ENCODE assay signal across 3 cellular contexts in genomic region chr15:89770041-89770440, GRCh38.
TF ChIP-seq lines count a peak whose summit lies in the region.

No MANE protein-coding gene starts in this region.

TF ChIP-seq in endothelial cell of umbilical vein, 7 proteins besides CTCF, POLR2A, EP300 and RAD21:
- TF ChIP-seq JUN (IDR thresholded peaks at IDR 0.05; ENCODE audit: borderline replicate concordance, insufficient read depth, insufficient read length, low read depth) (no peak), EZH2 (IDR thresholded peaks at IDR 0.05; ENCODE audit: borderline replicate concordance, low read depth, low read length, severe bottlenecking) (no peak), GATA2 (IDR thresholded peaks at IDR 0.05; ENCODE audit: insufficient read depth, insufficient read length, low read depth, low read length) (peak; percentile 68), FOS (IDR thresholded peaks at IDR 0.05; ENCODE audit: borderline replicate concordance, insufficient read depth, low read length) (peak; percentile 9)

TF ChIP-seq in HEK293T, 16 proteins besides CTCF, POLR2A, EP300 and RAD21:
- TF ChIP-seq L3MBTL2 (conservative IDR thresholded peaks at IDR 0.05) = no peak
- TF ChIP-seq FOXA1 (IDR thresholded peaks at IDR 0.05) = no peak
- no peak for TF ChIP-seq FOXK2 (IDR thresholded peaks at IDR 0.05)
- TF ChIP-seq HDGF (IDR thresholded peaks at IDR 0.05; ENCODE audit: borderline replicate concordance) = no peak
- TF ChIP-seq TARDBP (IDR thresholded peaks at IDR 0.05) = no peak
- TF ChIP-seq ZNF384 (IDR thresholded peaks at IDR 0.05) = no peak
- no peak for TF ChIP-seq SP1 (IDR thresholded peaks at IDR 0.05)
- TF ChIP-seq LEF1 (IDR thresholded peaks at IDR 0.05; ENCODE audit: borderline replicate concordance) = no peak
- TF ChIP-seq PKNOX1 (IDR thresholded peaks at IDR 0.05) = no peak
- no peak for TF ChIP-seq NFRKB (IDR thresholded peaks at IDR 0.05)
- no peak for TF ChIP-seq BHLHE40 (IDR thresholded peaks at IDR 0.05; ENCODE audit: borderline replicate concordance)
- TF ChIP-seq CTBP1 (IDR thresholded peaks at IDR 0.05; ENCODE audit: borderline replicate concordance) = no peak
- no peak for TF ChIP-seq ARNT (IDR thresholded peaks at IDR 0.05)
- no peak for TF ChIP-seq SUZ12 (IDR thresholded peaks at IDR 0.05)
- no peak for TF ChIP-seq FOXM1 (IDR thresholded peaks at IDR 0.05; ENCODE audit: borderline replicate concordance)
- TF ChIP-seq ELF4 (IDR thresholded peaks at IDR 0.05) = no peak

TF ChIP-seq in HepG2, 621 proteins besides CTCF, POLR2A, EP300 and RAD21:
- TF ChIP-seq ZMYM2 (CRISPR knock-in tag; IDR thresholded peaks at IDR 0.05) = no peak
- no peak for TF ChIP-seq REL (CRISPR knock-in tag; conservative IDR thresholded peaks at IDR 0.05)
- TF ChIP-seq SOX13 (IDR thresholded peaks at IDR 0.05) = no peak
- TF ChIP-seq SOX13 (CRISPR knock-in tag; conservative IDR thresholded peaks at IDR 0.05 in 1 of 2, IDR thresholded peaks at IDR 0.05 in 1 of 2) = no peak
- no peak for TF ChIP-seq MLX (CRISPR knock-in tag; IDR thresholded peaks at IDR 0.05)
- TF ChIP-seq GLI4 (CRISPR knock-in tag; IDR thresholded peaks at IDR 0.05; ENCODE audit: borderline replicate concordance) = no peak
- TF ChIP-seq DZIP1 (CRISPR knock-in tag; IDR thresholded peaks at IDR 0.05) = no peak
- TF ChIP-seq ZSCAN22 (CRISPR knock-in tag; IDR thresholded peaks at IDR 0.05) = no peak
- no peak for TF ChIP-seq NFE2L1 (CRISPR knock-in tag; IDR thresholded peaks at IDR 0.05; ENCODE audit: borderline replicate concordance)
- no peak for TF ChIP-seq ZNF816 (CRISPR knock-in tag; IDR thresholded peaks at IDR 0.05; ENCODE audit: borderline replicate concordance)
- no peak for TF ChIP-seq ARNT2 (CRISPR knock-in tag; IDR thresholded peaks at IDR 0.05; ENCODE audit: low read depth)
- no peak for TF ChIP-seq NFE2L2 (IDR thresholded peaks at IDR 0.05; ENCODE audit: low read length)
- no peak for TF ChIP-seq HES4 (CRISPR knock-in tag; IDR thresholded peaks at IDR 0.05; ENCODE audit: borderline replicate concordance)
- TF ChIP-seq SIX4 (CRISPR knock-in tag; IDR thresholded peaks at IDR 0.05) = no peak
